In the genomic region with DNA sequence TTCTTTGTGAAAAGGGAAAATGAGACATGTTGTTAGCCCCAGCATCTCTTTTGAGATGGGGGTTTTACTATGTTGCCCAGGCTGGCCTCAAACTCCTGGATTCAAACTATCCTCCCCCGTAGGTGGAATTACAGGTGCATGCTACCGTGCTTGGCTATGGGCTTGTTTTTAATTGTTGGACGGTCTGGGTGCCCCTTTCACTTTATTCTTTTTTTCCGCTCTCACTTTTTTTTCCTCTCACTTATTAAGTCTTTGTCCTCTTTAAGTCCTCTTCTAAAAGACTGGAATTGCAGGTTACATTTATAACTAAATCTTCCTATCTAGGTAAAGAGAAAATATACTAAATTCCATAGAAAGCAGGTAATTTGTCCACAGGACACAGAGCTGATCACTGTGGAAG, we compare ENCODE assay signal across 11 cellular contexts. TPM values are rescaled to one million over a fixed set of nuclear protein-coding genes. Genes with fewer than 3 reads are reported as not detected.
"Had no signal": no experiment of that assay in that cellular context is flagged by ENCODE, and none has a peak within 500 bp of the region (broad histone marks: within the 10 kb centered on the region; RNA-seq: fewer than 3 reads in every experiment).

No MANE protein-coding gene starts in this region.

- H2AFZ ChIP-seq: PC-9 had no signal

- DNase-seq: NCI-H2081 treated with DMSO at 0.1 percent for 48 hours had no signal

- H3K9me3 ChIP-seq: Peyer's patch, SJCRH30 had no signal

- H3K4me3 ChIP-seq: K562 had no signal

- H3K36me3 ChIP-seq: Peyer's patch, SJCRH30 had no signal

- H3K36me3 Mint-ChIP-seq: IgD-negative memory B cell had no signal

- H3K27ac ChIP-seq: HL-60, KMS-11, PC-9, Peyer's patch, SJCRH30 had no signal

RNA-seq across cellular contexts. Expression of a gene that starts 18.8 kb away (rescaled TPM):
- total RNA-seq: K562, M059J, PC-9, Peyer's patch, Right ventricle myocardium inferior, RPMI7951, SJCRH30 had no signal
- polyA plus RNA-seq: IgD-negative memory B cell, K562 had no signal
